8 cellular contexts compared by ENCODE assay signal in the genomic region with DNA sequence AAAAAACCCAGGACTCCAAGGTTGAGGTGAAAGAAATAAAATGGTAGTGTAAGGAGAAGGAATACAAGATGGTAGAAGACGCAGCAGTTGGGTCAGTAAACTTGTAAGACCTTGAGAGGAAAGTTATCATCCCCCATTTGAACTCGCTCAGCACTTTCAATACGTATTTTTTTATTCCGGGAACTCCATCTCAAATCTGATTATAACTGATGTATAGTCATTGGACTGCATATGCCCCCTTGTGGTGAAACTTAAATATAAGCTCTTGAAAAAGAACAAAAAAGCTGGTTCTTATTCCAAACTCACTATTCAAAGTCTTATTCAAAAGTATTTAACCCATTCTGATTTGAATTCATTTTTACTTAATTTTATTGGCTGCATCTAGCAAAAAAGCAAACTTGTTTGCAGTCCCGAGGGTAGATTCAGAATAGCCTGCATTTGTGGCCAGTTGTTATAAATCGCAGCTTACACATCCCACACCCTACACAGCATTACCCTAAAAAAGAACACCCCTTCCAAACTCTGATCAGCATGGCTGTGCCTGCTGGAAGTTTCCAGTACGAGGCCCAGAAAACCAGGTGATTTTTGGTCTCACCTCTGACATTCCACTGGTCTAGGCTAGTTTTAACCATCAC.
DNase-seq lines count a peak whose midpoint lies in the region; ATAC-seq and TF ChIP-seq lines count a peak whose summit lies in the region.

No MANE protein-coding gene starts in this region.

- H3K9me2 ChIP-seq in GM23338 (ENCODE audit: insufficient read depth) (no peaks in the 10 kb centered on the region), OCI-LY1 (ENCODE audit: low read depth, low read length) (no peaks in the 10 kb centered on the region)

- H3K27ac Mint-ChIP-seq in GM23338 = no peak overlapping the region

- H3K79me2 ChIP-seq in GM23338 (replicated peaks; ENCODE audit: insufficient read depth) (no peaks in the 10 kb centered on the region), OCI-LY1 (ENCODE audit: insufficient read depth, low read length) (no peaks in the 10 kb centered on the region)

- H3K9me3 ChIP-seq in OCI-LY1 (ENCODE audit: low read length) = no peaks in the 10 kb centered on the region

- H3K4me3 Mint-ChIP-seq in GM23338 = no peak overlapping the region

- no peak for ATAC-seq in GM23338
- no peak for ATAC-seq in HG03520 (IDR thresholded peaks at IDR 0.05; ENCODE audit: unreplicated experiment)
- no peak for ATAC-seq in HG02938 (IDR thresholded peaks at IDR 0.05; ENCODE audit: unreplicated experiment)
- no peak for ATAC-seq in GM19324 (IDR thresholded peaks at IDR 0.05; ENCODE audit: low FRiP score, unreplicated experiment)

- H3K9me3 Mint-ChIP-seq in GM23338 = no peaks in the 10 kb centered on the region

- H3K4me3 ChIP-seq in GM23338 (no peak overlapping the region), OCI-LY1 (ENCODE audit: low read depth, low read length, poor library complexity, severe bottlenecking) (no peak overlapping the region), choroid plexus epithelial cell (ENCODE audit: low read depth, low read length) (no peak overlapping the region)

- peak; percentile 81 for TF ChIP-seq CTCF in C4-2B (conservative IDR thresholded peaks at IDR 0.05)
- TF ChIP-seq CTCF in GM23338 (conservative IDR thresholded peaks at IDR 0.05; ENCODE audit: low read depth in 2 of 2) = peak in 1 of 2 experiments; percentile 75; a peak in 3 of 4 replicates
- TF ChIP-seq CTCF in OCI-LY1 (IDR thresholded peaks at IDR 0.05; ENCODE audit: low read length) = peak; percentile 62
- peak; percentile 56 for TF ChIP-seq CTCF in choroid plexus epithelial cell (conservative IDR thresholded peaks at IDR 0.05; ENCODE audit: low read depth, low read length)

- H3K27me3 ChIP-seq in GM23338 (ENCODE audit: insufficient read depth) = no peaks in the 10 kb centered on the region
- no peaks in the 10 kb centered on the region for H3K27me3 ChIP-seq in OCI-LY1 (ENCODE audit: insufficient read depth, low read length)

- H2AFZ ChIP-seq in GM23338 = no peak overlapping the region
- H2AFZ ChIP-seq in OCI-LY1 (ENCODE audit: low read length) = no peak overlapping the region

- no peaks in the 10 kb centered on the region for H3K4me1 Mint-ChIP-seq in GM23338

- H3K27ac ChIP-seq in C4-2B = no peak overlapping the region
- H3K27ac ChIP-seq in GM23338 (ENCODE audit: low read depth) = no peak overlapping the region
- H3K27ac ChIP-seq in OCI-LY1 (ENCODE audit: low read depth, low read length, poor library complexity, severe bottlenecking) = no peak overlapping the region

- H4K20me1 ChIP-seq in GM23338 (replicated peaks; ENCODE audit: insufficient read depth) (no peaks in the 10 kb centered on the region), OCI-LY1 (ENCODE audit: insufficient read depth, low read length) (no peaks in the 10 kb centered on the region)

- peak; percentile 78 for DNase-seq in GM23338 (ENCODE audit: low spot score)
- peak; percentile 83 for DNase-seq in choroid plexus epithelial cell (ENCODE audit: low read depth)
- peak; percentile 71 to 74 for DNase-seq in lung microvascular endothelial cell (ENCODE audit: low read depth in 2 of 2)

- H3F3A ChIP-seq in GM23338 (replicated peaks; ENCODE audit: low read depth) (no peaks in the 10 kb centered on the region), OCI-LY1 (ENCODE audit: insufficient read depth, low read length) (no peaks in the 10 kb centered on the region)

- H3K36me3 ChIP-seq in GM23338 (ENCODE audit: insufficient read depth) (no peaks in the 10 kb centered on the region), OCI-LY1 (ENCODE audit: insufficient read depth, low read length) (no peaks in the 10 kb centered on the region)

- H3K4me1 ChIP-seq in GM23338 (ENCODE audit: insufficient read depth) (no peaks in the 10 kb centered on the region), OCI-LY1 (ENCODE audit: insufficient read depth, low read length, severe bottlenecking) (no peaks in the 10 kb centered on the region)

- no peaks in the 10 kb centered on the region for H3K36me3 Mint-ChIP-seq in GM23338 (ENCODE audit: low read depth)

- no peak overlapping the region for H3K9ac ChIP-seq in OCI-LY1 (ENCODE audit: low read length)

- H3K4me2 ChIP-seq in GM23338 = no peak overlapping the region
- no peak overlapping the region for H3K4me2 ChIP-seq in OCI-LY1 (ENCODE audit: low read length)

- peaks cover 2% of the 10 kb centered on the region for H3K27me3 Mint-ChIP-seq in GM23338 (ENCODE audit: insufficient read depth, low read depth, poor library complexity)

TF ChIP-seq in GM23338, 12 proteins besides CTCF, POLR2A, EP300 and RAD21 (continues in another document):
- TF ChIP-seq ZNF331 (CRISPR knock-in tag; IDR thresholded peaks at IDR 0.05; ENCODE audit: low read depth) = no peak
- no peak for TF ChIP-seq JUNB (IDR thresholded peaks at IDR 0.05; ENCODE audit: unreplicated experiment)
- TF ChIP-seq CREB1 (CRISPR knock-in tag; IDR thresholded peaks at IDR 0.05; ENCODE audit: low read depth) = no peak
- TF ChIP-seq EZH2 (IDR thresholded peaks at IDR 0.05; ENCODE audit: low read depth, unreplicated experiment) = no peak
- TF ChIP-seq, protein P1, sequence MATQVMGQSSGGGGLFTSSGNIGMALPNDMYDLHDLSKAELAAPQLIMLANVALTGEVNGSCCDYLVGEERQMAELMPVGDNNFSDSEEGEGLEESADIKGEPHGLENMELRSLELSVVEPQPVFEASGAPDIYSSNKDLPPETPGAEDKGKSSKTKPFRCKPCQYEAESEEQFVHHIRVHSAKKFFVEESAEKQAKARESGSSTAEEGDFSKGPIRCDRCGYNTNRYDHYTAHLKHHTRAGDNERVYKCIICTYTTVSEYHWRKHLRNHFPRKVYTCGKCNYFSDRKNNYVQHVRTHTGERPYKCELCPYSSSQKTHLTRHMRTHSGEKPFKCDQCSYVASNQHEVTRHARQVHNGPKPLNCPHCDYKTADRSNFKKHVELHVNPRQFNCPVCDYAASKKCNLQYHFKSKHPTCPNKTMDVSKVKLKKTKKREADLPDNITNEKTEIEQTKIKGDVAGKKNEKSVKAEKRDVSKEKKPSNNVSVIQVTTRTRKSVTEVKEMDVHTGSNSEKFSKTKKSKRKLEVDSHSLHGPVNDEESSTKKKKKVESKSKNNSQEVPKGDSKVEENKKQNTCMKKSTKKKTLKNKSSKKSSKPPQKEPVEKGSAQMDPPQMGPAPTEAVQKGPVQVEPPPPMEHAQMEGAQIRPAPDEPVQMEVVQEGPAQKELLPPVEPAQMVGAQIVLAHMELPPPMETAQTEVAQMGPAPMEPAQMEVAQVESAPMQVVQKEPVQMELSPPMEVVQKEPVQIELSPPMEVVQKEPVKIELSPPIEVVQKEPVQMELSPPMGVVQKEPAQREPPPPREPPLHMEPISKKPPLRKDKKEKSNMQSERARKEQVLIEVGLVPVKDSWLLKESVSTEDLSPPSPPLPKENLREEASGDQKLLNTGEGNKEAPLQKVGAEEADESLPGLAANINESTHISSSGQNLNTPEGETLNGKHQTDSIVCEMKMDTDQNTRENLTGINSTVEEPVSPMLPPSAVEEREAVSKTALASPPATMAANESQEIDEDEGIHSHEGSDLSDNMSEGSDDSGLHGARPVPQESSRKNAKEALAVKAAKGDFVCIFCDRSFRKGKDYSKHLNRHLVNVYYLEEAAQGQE (IDR thresholded peaks at IDR 0.05; ENCODE audit: unreplicated experiment) = no peak
- no peak for TF ChIP-seq STAT1 (IDR thresholded peaks at IDR 0.05; ENCODE audit: unreplicated experiment)
- TF ChIP-seq EZH2phosphoT487 (IDR thresholded peaks at IDR 0.05; ENCODE audit: unreplicated experiment) = no peak
- TF ChIP-seq POLR2AphosphoS5 (IDR thresholded peaks at IDR 0.05; ENCODE audit: low read depth) = no peak
- no peak for TF ChIP-seq ZNF114 (CRISPR knock-in tag; IDR thresholded peaks at IDR 0.05)
- TF ChIP-seq, protein P2, sequence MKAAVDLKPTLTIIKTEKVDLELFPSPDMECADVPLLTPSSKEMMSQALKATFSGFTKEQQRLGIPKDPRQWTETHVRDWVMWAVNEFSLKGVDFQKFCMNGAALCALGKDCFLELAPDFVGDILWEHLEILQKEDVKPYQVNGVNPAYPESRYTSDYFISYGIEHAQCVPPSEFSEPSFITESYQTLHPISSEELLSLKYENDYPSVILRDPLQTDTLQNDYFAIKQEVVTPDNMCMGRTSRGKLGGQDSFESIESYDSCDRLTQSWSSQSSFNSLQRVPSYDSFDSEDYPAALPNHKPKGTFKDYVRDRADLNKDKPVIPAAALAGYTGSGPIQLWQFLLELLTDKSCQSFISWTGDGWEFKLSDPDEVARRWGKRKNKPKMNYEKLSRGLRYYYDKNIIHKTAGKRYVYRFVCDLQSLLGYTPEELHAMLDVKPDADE (IDR thresholded peaks at IDR 0.05) = no peak
